Comparison of ENCODE assay signal across 2 cellular contexts in genomic region chr10:43737003-43737402, GRCh38.
TF ChIP-seq lines count a peak whose summit lies in the region.

No MANE protein-coding gene starts in this region.

TF ChIP-seq in IMR-90, 13 proteins besides CTCF, POLR2A, EP300 and RAD21:
- TF ChIP-seq CHD1 (IDR thresholded peaks at IDR 0.05; ENCODE audit: low read depth, low read length) = no peak
- no peak for TF ChIP-seq CEBPB (IDR thresholded peaks at IDR 0.05; ENCODE audit: low read depth, low read length)
- TF ChIP-seq ELK1 (IDR thresholded peaks at IDR 0.05; ENCODE audit: borderline replicate concordance, low read depth, low read length) = no peak
- no peak for TF ChIP-seq BHLHE40 (IDR thresholded peaks at IDR 0.05; ENCODE audit: low read depth, low read length)
- no peak for TF ChIP-seq RCOR1 (IDR thresholded peaks at IDR 0.05; ENCODE audit: insufficient replicate concordance, low read length)
- no peak for TF ChIP-seq RFX5 (IDR thresholded peaks at IDR 0.05; ENCODE audit: low read depth, low read length)
- no peak for TF ChIP-seq USF2 (IDR thresholded peaks at IDR 0.05; ENCODE audit: low read depth, low read length)
- no peak for TF ChIP-seq MAZ (IDR thresholded peaks at IDR 0.05; ENCODE audit: borderline replicate concordance, low read depth, low read length)
- no peak for TF ChIP-seq NFE2L2 (IDR thresholded peaks at IDR 0.05; ENCODE audit: low read depth, low read length)
- no peak for TF ChIP-seq MAFK (IDR thresholded peaks at IDR 0.05; ENCODE audit: low read depth, low read length)
- no peak for TF ChIP-seq SMC3 (IDR thresholded peaks at IDR 0.05; ENCODE audit: low read depth, low read length)
- no peak for TF ChIP-seq MXI1 (IDR thresholded peaks at IDR 0.05; ENCODE audit: borderline replicate concordance, low read depth, low read length)
- no peak for TF ChIP-seq FOS (IDR thresholded peaks at IDR 0.05; ENCODE audit: low read depth, low read length)

TF ChIP-seq in H1, 55 proteins besides CTCF, POLR2A, EP300 and RAD21:
- TF ChIP-seq JUND (IDR thresholded peaks at IDR 0.05; ENCODE audit: low read length) = no peak
- TF ChIP-seq SAP30 (IDR thresholded peaks at IDR 0.05; ENCODE audit: insufficient read depth, insufficient replicate concordance, low read length) = no peak
- TF ChIP-seq, protein P1, sequence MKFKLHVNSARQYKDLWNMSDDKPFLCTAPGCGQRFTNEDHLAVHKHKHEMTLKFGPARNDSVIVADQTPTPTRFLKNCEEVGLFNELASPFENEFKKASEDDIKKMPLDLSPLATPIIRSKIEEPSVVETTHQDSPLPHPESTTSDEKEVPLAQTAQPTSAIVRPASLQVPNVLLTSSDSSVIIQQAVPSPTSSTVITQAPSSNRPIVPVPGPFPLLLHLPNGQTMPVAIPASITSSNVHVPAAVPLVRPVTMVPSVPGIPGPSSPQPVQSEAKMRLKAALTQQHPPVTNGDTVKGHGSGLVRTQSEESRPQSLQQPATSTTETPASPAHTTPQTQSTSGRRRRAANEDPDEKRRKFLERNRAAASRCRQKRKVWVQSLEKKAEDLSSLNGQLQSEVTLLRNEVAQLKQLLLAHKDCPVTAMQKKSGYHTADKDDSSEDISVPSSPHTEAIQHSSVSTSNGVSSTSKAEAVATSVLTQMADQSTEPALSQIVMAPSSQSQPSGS (IDR thresholded peaks at IDR 0.05; ENCODE audit: low read length) = no peak
